In the genomic region with DNA sequence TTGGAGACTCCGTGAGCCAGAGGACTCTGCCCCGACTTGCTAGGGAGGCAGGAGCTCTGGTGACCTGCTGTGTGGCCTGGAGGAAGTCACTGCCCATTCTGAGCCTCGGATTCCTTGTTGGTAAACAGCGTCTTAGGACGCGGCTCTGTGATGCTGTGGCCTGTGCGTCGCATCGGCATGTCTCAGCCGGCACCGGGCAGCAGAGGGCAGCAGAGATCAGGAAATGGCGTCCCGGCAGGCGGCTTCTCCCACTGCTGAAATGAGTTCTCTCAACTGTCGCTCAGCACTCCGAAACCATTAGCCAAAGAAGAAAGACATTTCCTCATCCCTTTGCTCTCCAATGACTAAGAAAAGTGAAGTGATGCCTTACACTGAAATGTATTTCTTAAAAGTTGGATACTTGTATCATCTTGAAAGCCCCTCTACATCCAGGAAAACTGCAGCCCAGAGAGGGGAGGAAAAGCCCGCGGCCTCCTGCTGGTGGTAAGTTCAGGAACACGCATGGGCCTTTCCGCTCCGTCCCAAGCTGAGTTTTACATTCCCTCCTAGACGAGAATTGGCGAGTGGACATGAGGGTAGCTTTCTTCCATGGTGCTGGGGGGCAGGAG, we compare ENCODE assay signal across 8 cellular contexts.
DNase-seq lines count a peak whose midpoint lies in the region; ATAC-seq and TF ChIP-seq lines count a peak whose summit lies in the region.

No MANE protein-coding gene starts in this region.

- CTCF ChIA-PET in RWPE1 (lab: Yijun Ruan, JAX): interaction anchor here (0.5 to 1.5 kb wide), 8 partner anchors 20 to 806 kb away, joined by 3 to 9 read pairs (median 4); no protein-coding TSS in a partner anchor

- peak overlapping the region; percentile 13 for H3K4me3 ChIP-seq in Jurkat, Clone E6-1 (ENCODE audit: low read length)

- H3K27ac Mint-ChIP-seq in activated T-helper 2 cell treated with anti-CD3 and anti-CD28 coated beads, Interferon-gamma antibody, Interleukin-2, Interleukin-4, amounts not matched to agents 10 μg/mL and 5 μg/mL and 100 μg/mL, durations not matched to agents 14 hours and 24 hours and 36 hours: peak overlapping the region; percentile 7

- peaks cover 3% of the 10 kb centered on the region for H3K27me3 Mint-ChIP-seq in activated T-helper 2 cell treated with anti-CD3 and anti-CD28 coated beads, Interferon-gamma antibody, Interleukin-2, Interleukin-4, amounts not matched to agents 10 μg/mL and 5 μg/mL and 100 μg/mL, durations not matched to agents 14 hours and 24 hours and 36 hours (ENCODE audit: low read depth)

- no peak overlapping the region for H3K27ac ChIP-seq in RWPE1
- peak overlapping the region; percentile 84 for H3K27ac ChIP-seq in temporal lobe (ENCODE audit: low read depth, low read length)

- peaks cover 7% of the 10 kb centered on the region for H3K4me1 Mint-ChIP-seq in activated T-helper 2 cell treated with anti-CD3 and anti-CD28 coated beads, Interferon-gamma antibody, Interleukin-2, Interleukin-4, amounts not matched to agents 10 μg/mL and 5 μg/mL and 100 μg/mL, durations not matched to agents 14 hours and 24 hours and 36 hours (ENCODE audit: low read depth)

- H3K36me3 Mint-ChIP-seq in activated T-helper 2 cell treated with anti-CD3 and anti-CD28 coated beads, Interferon-gamma antibody, Interleukin-2, Interleukin-4, amounts not matched to agents 10 μg/mL and 5 μg/mL and 100 μg/mL, durations not matched to agents 14 hours and 24 hours and 36 hours (ENCODE audit: low read depth): no peaks in the 10 kb centered on the region

- POLR2A ChIA-PET in RWPE1 (lab: Yijun Ruan, JAX; ENCODE audit: low non-redundant PET): no interaction called here

- no peak overlapping the region for H3K4me3 Mint-ChIP-seq in activated T-helper 2 cell treated with anti-CD3 and anti-CD28 coated beads, Interferon-gamma antibody, Interleukin-2, Interleukin-4, amounts not matched to agents 10 μg/mL and 5 μg/mL and 100 μg/mL, durations not matched to agents 14 hours and 24 hours and 36 hours (ENCODE audit: low read depth)

- peak; percentile 33 for DNase-seq in DMS153 (lab: John Stamatoyannopoulos, UW)
- DNase-seq in Jurkat, Clone E6-1 (ENCODE audit: low read depth, low spot score): peak; percentile 63
- DNase-seq in RWPE1 (ENCODE audit: low spot score): peak; percentile 79
- peak; percentile 65 for DNase-seq in activated T-helper 2 cell treated with anti-CD3 and anti-CD28 coated beads, Interferon-gamma antibody, Interleukin-2, Interleukin-4, amounts not matched to agents 10 μg/mL and 5 μg/mL and 100 μg/mL, durations not matched to agents 14 hours and 24 hours and 36 hours (ENCODE audit: low spot score)
- peak; percentile 50 for DNase-seq in fibroblast of the conjunctiva (ENCODE audit: low read depth)
- DNase-seq in occipital lobe (lab: John Stamatoyannopoulos, UW): peak; percentile 75

- peak; percentile 80 for ATAC-seq in GM21526 (IDR thresholded peaks at IDR 0.05; ENCODE audit: low FRiP score, unreplicated experiment)

- peak; percentile 86 for TF ChIP-seq CTCF in RWPE1 (conservative IDR thresholded peaks at IDR 0.05; ENCODE audit: low read depth)

- intact Hi-C loops in activated T-helper 2 cell treated with anti-CD3 and anti-CD28 coated beads, Interferon-gamma antibody, Interleukin-2, Interleukin-4, amounts not matched to agents 10 μg/mL and 5 μg/mL and 100 μg/mL, durations not matched to agents 14 hours and 24 hours and 36 hours (cut with micrococcal nuclease): loop anchor here (2.0 to 5.0 kb wide), 3 partner anchors 658 to 959 kb away; no protein-coding TSS in a partner anchor

- no peaks in the 10 kb centered on the region for H3K9me3 Mint-ChIP-seq in activated T-helper 2 cell treated with anti-CD3 and anti-CD28 coated beads, Interferon-gamma antibody, Interleukin-2, Interleukin-4, amounts not matched to agents 10 μg/mL and 5 μg/mL and 100 μg/mL, durations not matched to agents 14 hours and 24 hours and 36 hours
